ENCODE assay signal across 8 cellular contexts in genomic region chr3:20185364-20185732, GRCh38. TPM values are rescaled to one million over a fixed set of nuclear protein-coding genes. Genes with fewer than 3 reads are reported as not detected.
DNase-seq lines count a peak whose midpoint lies in the region; ATAC-seq, FAIRE-seq and TF ChIP-seq lines count a peak whose summit lies in the region.

No MANE protein-coding gene starts in this region.

- H3K27me3 ChIP-seq in skeletal muscle tissue (ENCODE audit: control insufficient read depth in 3 of 3, insufficient read depth in 3 of 3, low read length in 3 of 3), result no peaks in the 10 kb centered on the region

- H3K36me3 ChIP-seq in skeletal muscle tissue (ENCODE audit: control insufficient read depth in 3 of 3, insufficient read depth in 3 of 3, low read length in 3 of 3), result no peaks in the 10 kb centered on the region

- WGBS in A549 (ENCODE audit: missing lambda C conversion rate), result 1% methylated on average over 13 of the region's 13 CpGs

- H3K27ac ChIP-seq in A549 (peak overlapping the region; percentile 81 to 91), skeletal muscle tissue (ENCODE audit: low read depth, low read length) (no peak overlapping the region)

- peaks cover 16% of the 10 kb centered on the region; the same call in 2 of the 3 replicates for H3K4me1 ChIP-seq in A549
- peaks cover 8 to 14% (median 10%) of the 10 kb centered on the region in 3 donors for H3K4me1 ChIP-seq in skeletal muscle tissue (ENCODE audit: control insufficient read depth in 3 of 3, insufficient read depth in 3 of 3, low read length in 3 of 3)

- no peak for TF ChIP-seq POLR2A in A549 (IDR thresholded peaks at IDR 0.05; ENCODE audit: low read length)

- peak overlapping the region; percentile 82 for H3K4me2 ChIP-seq in A549

- FAIRE-seq in A549 (lab: Jason Lieb, UNC), result no peak

- TF ChIP-seq CTCF in A549 (IDR thresholded peaks at IDR 0.05) (no peak), fibroblast of the aortic adventitia (IDR thresholded peaks at IDR 0.05; ENCODE audit: insufficient read depth, low read length) (no peak)

- no peaks in the 10 kb centered on the region for H3K9me3 ChIP-seq in A549
- no peaks in the 10 kb centered on the region for H3K9me3 ChIP-seq in skeletal muscle tissue (ENCODE audit: control insufficient read depth in 3 of 3, low read length in 3 of 3)

- H3K9ac ChIP-seq in skeletal muscle tissue (ENCODE audit: low read depth in 1 of 3, low read length in 3 of 3), result peak overlapping the region; percentile 53 to 93 (median 83)

- CTCF ChIA-PET in A549 (lab: Yijun Ruan, JAX), result interaction anchor here (0.5 to 1.3 kb wide), 2 partner anchors 147 to 170 kb away, joined by 4 read pairs; no protein-coding TSS in a partner anchor

- POLR2A ChIA-PET in A549 (lab: Yijun Ruan, JAX), result no interaction called here

- peak in 1 of 2 experiments; percentile 21 for DNase-seq in A549 (ENCODE audit: low read depth in 1 of 2, low spot score in 1 of 2)
- peak; percentile 16 for DNase-seq in GM03348 (ENCODE audit: low spot score)
- DNase-seq in SK-N-DZ (ENCODE audit: low spot score), result peak; percentile 32
- DNase-seq in fibroblast of the aortic adventitia (ENCODE audit: low read depth), result peak; percentile 7
- DNase-seq in NK-92 treated with Interleukin-12 subunit alpha and Interleukin-12 subunit beta, amount 100 ng/mL, for 24 hours (lab: John Stamatoyannopoulos, UW), result no peak

- ATAC-seq in A549, result peak; percentile 56 to 67
- ATAC-seq in HG02981 (IDR thresholded peaks at IDR 0.05; ENCODE audit: unreplicated experiment), result peak; percentile 6
- no peak for ATAC-seq in GM19324 (IDR thresholded peaks at IDR 0.05; ENCODE audit: low FRiP score, unreplicated experiment)

- H3K4me3 ChIP-seq in A549, result peak overlapping the region; percentile 67
- H3K4me3 ChIP-seq in fibroblast of the aortic adventitia (ENCODE audit: low read depth, low read length), result peak overlapping the region; percentile 95
- peak overlapping the region; percentile 78 to 93 (median 88) for H3K4me3 ChIP-seq in skeletal muscle tissue (ENCODE audit: low read length in 3 of 3)

- TF ChIP-seq EP300 in A549 (IDR thresholded peaks at IDR 0.05), result no peak

- no peak for TF ChIP-seq RAD21 in A549 (conservative IDR thresholded peaks at IDR 0.05 in 1 of 2, IDR thresholded peaks at IDR 0.05 in 1 of 2)

TF ChIP-seq in A549, 52 proteins besides CTCF, POLR2A, EP300 and RAD21:
- TF ChIP-seq RCOR1 (IDR thresholded peaks at IDR 0.05; ENCODE audit: low read depth, low read length) (no peak), PHF8 (IDR thresholded peaks at IDR 0.05; ENCODE audit: borderline replicate concordance, low read depth) (no peak), HOXB5 (CRISPR knock-in tag; IDR thresholded peaks at IDR 0.05) (no peak), NPAS2 (CRISPR knock-in tag; IDR thresholded peaks at IDR 0.05; ENCODE audit: borderline replicate concordance) (no peak), KDM5A (IDR thresholded peaks at IDR 0.05) (no peak), ELK1 (IDR thresholded peaks at IDR 0.05; ENCODE audit: low read depth, low read length) (no peak), MAFK (IDR thresholded peaks at IDR 0.05; ENCODE audit: partially characterized antibody) (no peak), ZFP36 (IDR thresholded peaks at IDR 0.05; ENCODE audit: borderline replicate concordance, partially characterized antibody) (no peak), CHD2 (IDR thresholded peaks at IDR 0.05; ENCODE audit: low read length, partially characterized antibody) (no peak), HMGXB4 (CRISPR knock-in tag; IDR thresholded peaks at IDR 0.05; ENCODE audit: borderline replicate concordance) (no peak), MAZ (IDR thresholded peaks at IDR 0.05; ENCODE audit: borderline replicate concordance, low read depth, low read length) (no peak), RARB (CRISPR knock-in tag; IDR thresholded peaks at IDR 0.05) (no peak), RNF2 (IDR thresholded peaks at IDR 0.05; ENCODE audit: borderline replicate concordance, low read depth) (no peak), EHF (CRISPR knock-in tag; IDR thresholded peaks at IDR 0.05) (no peak), ZC3H11A (IDR thresholded peaks at IDR 0.05) (no peak), MAX (IDR thresholded peaks at IDR 0.05) (no peak), TP53 (CRISPR knock-in tag; IDR thresholded peaks at IDR 0.05) (no peak), E2F6 (IDR thresholded peaks at IDR 0.05; ENCODE audit: borderline replicate concordance, low read depth) (no peak)

RNA-seq across cellular contexts. Expression of gene SGO1, which starts 0.7 kb away (rescaled TPM):
- polyA plus RNA-seq in A549 (2011; rRNA removed) (16.0 and 25.2 TPM in 2 replicates), A549 (2017; fragmentation: RNase III; extraction: RNeasy Plus Mini Kit Qiagen cat#74134 plus additional on column Dnase treatment) (15.8 to 17.4 TPM (median 17.1 TPM) in 3 replicates)
- polyA plus RNA-seq in A549 (2012; cell fraction: cytosol; rRNA removed), result 6.8 and 6.9 TPM in 2 replicates
- 1.6 and 2.8 TPM in 2 replicates for polyA plus RNA-seq in A549 (2012; cell fraction: nucleus; rRNA removed)
- polyA minus RNA-seq in A549 (2011; rRNA and poly(A)+ RNA removed), result 5.0 and 5.8 TPM in 2 replicates
- 23.1 and 28.5 TPM in 2 replicates for polyA plus RNA-seq in SK-N-DZ (2014; cell fraction: cytosol; rRNA removed)
- 18.1 and 19.7 TPM in 2 replicates for polyA plus RNA-seq in SK-N-DZ (2014; cell fraction: nucleus; rRNA removed)
- total RNA-seq in fibroblast of the aortic adventitia (ENCODE audit: low replicate concordance) (0.90 and 14.5 TPM in 2 replicates), skeletal muscle tissue (2.6 TPM)
